ENCODE assay signal across 8 cellular contexts in genomic region chr3:137013955-137014688, GRCh38. TPM values are rescaled to one million over a fixed set of nuclear protein-coding genes. Genes with fewer than 3 reads are reported as not detected.
DNase-seq lines count a peak whose midpoint lies in the region; ATAC-seq and TF ChIP-seq lines count a peak whose summit lies in the region.

No MANE protein-coding gene starts in this region.

- TF ChIP-seq CTCF in choroid plexus epithelial cell (conservative IDR thresholded peaks at IDR 0.05; ENCODE audit: low read depth, low read length) = peak; percentile 86

- no peaks in the 10 kb centered on the region for H3K36me3 Mint-ChIP-seq in activated CD4-positive, alpha-beta T cell treated with anti-CD3 and anti-CD28 coated beads for 36 hours (ENCODE audit: low read depth)

- no peaks in the 10 kb centered on the region for H3K9me3 Mint-ChIP-seq in activated CD4-positive, alpha-beta T cell treated with anti-CD3 and anti-CD28 coated beads for 36 hours (ENCODE audit: low read depth)

- ATAC-seq in GM19025 (IDR thresholded peaks at IDR 0.05; ENCODE audit: low read depth, unreplicated experiment) = peak; percentile 74
- peak; percentile 85 for ATAC-seq in HG03439 (IDR thresholded peaks at IDR 0.05; ENCODE audit: unreplicated experiment)
- ATAC-seq in activated CD4-positive, alpha-beta T cell treated with anti-CD3 and anti-CD28 coated beads for 36 hours = peak; percentile 89
- ATAC-seq in left colon = peak; percentile 98

- no peaks in the 10 kb centered on the region for H3K27me3 Mint-ChIP-seq in activated CD4-positive, alpha-beta T cell treated with anti-CD3 and anti-CD28 coated beads for 36 hours

- peak overlapping the region; percentile 57 for H3K27ac Mint-ChIP-seq in activated CD4-positive, alpha-beta T cell treated with anti-CD3 and anti-CD28 coated beads for 36 hours

- peak overlapping the region; percentile 64 for H3K4me3 ChIP-seq in choroid plexus epithelial cell (ENCODE audit: low read depth, low read length)

- CTCF ChIA-PET in activated CD4-positive, alpha-beta T cell treated with anti-CD3 and anti-CD28 coated beads for 36 hours (lab: Charles Lee) = interaction anchor here (0.5 to 3.8 kb wide), 62 partner anchors 9 to 1830 kb away, joined by 3 to 45 read pairs (median 4); partner anchors contain the start of genes NCK1, PCCB and STAG1

- intact Hi-C loops in activated CD4-positive, alpha-beta T cell treated with anti-CD3 and anti-CD28 coated beads for 36 hours (cut with DNase I, micrococcal nuclease) = loop anchor here (1.0 to 10.0 kb wide), 11 partner anchors 151 to 939 kb away; partner anchors contain the start of genes NCK1 (in 2 of the 2), PCCB (in 1 of the 2) and STAG1 (in 1 of the 2)
- intact Hi-C loops in left colon (cut with DNase I, micrococcal nuclease) = loop anchor here (2.0 to 5.0 kb wide), 3 partner anchors 257 to 622 kb away; partner anchors contain the start of gene STAG1 (in 1 of the 2)

- DNase-seq in AG08396 (ENCODE audit: low spot score) (peak; percentile 85), NCI-H510A treated with DMSO at 0.1 percent for 48 hours (lab: John Stamatoyannopoulos, UW) (peak; percentile 73), choroid plexus epithelial cell (ENCODE audit: low read depth) (peak; percentile 93), left colon (peak; percentile 83 to 90)
- DNase-seq in activated CD4-positive, alpha-beta T cell treated with anti-CD3 and anti-CD28 coated beads for 36 hours = peak; percentile 90
- DNase-seq in stimulated activated CD4-positive, alpha-beta T cell treated with anti-CD3 and anti-CD28 coated beads, Interleukin-1b, Interleukin-23, amount 100 ng/mL, for 4 hours (ENCODE audit: low read depth in 2 of 2) = peak; percentile 81 to 87

- peaks cover 7% of the 10 kb centered on the region for H3K4me1 Mint-ChIP-seq in activated CD4-positive, alpha-beta T cell treated with anti-CD3 and anti-CD28 coated beads for 36 hours

- POLR2A ChIA-PET in activated CD4-positive, alpha-beta T cell treated with anti-CD3 and anti-CD28 coated beads for 36 hours (lab: Charles Lee) = interaction anchor here (0.5 to 1.3 kb wide), 4 partner anchors 232 to 265 kb away, joined by 3 to 11 read pairs (median 4); partner anchors contain the start of gene STAG1

- H3K4me3 Mint-ChIP-seq in activated CD4-positive, alpha-beta T cell treated with anti-CD3 and anti-CD28 coated beads for 36 hours = peak overlapping the region; percentile 67

RNA-seq across cellular contexts. Expression of gene IL20RB, which starts 56.3 kb away (rescaled TPM):
- total RNA-seq in activated CD4-positive, alpha-beta T cell treated with anti-CD3 and anti-CD28 coated beads for 36 hours = 1 to 10 TPM in 1 of 2 experiments, under 1 TPM in 1; 0.93 to 1.1 TPM
- total RNA-seq in left colon = 1 to 10 TPM in 1 of 2 donors, under 1 TPM in 1; 0.89 to 1.3 TPM

Comparison
In these comparisons a context has a peak if more than half of its experiments do, and no peak if none do; other contexts are left out.
1. Peak in every context shown above with its lines: DNase-seq, ATAC-seq and H3K4me3 ChIP-seq.